ENCODE assay signal across 8 cellular contexts in the genomic region with DNA sequence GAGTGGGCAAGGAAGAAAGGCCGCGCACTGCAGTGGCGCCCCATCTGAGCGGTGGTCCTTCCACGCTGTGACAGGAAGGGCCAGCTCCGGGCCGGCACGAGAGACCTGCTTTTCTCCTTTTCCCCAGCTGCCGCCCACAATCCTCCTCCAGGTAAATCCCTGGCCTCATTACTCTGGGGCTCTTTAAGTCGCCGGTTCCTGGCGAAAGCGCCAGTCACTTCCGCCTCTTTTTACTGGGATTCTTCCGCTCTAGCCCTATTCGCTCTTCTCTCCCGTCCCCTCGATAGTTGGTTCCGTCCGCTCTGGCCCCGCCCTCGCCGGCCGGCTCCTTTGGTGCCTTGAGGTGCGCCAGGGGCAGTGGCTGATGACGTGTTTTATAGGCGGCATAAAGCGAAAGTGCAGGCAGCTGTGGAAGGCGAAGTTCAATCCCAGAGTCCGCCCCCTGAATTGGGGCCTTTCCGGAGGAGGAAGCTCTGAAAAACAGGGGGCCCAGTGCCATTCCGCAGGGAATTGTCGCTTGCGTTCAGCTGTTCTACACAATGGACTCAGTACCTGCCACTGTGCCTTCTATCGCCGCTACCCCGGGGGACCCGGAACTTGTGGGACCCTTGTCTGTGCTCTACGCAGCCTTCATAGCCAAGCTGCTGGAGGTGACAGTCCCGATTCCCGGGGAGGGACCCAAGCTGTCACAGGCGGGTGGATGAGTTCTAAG. TPM values are rescaled to one million over a fixed set of nuclear protein-coding genes. Genes with fewer than 3 reads are reported as not detected.
A peak's percentile ranks its signal among the peaks of the same experiment; 100 is the strongest.
DNase-seq lines count a peak whose midpoint lies in the region; ATAC-seq and TF ChIP-seq lines count a peak whose summit lies in the region.

No MANE protein-coding gene starts in this region.

- TF ChIP-seq CTCF in GM20000 (IDR thresholded peaks at IDR 0.05; ENCODE audit: extremely low read depth, missing control alignments), result no peak
- TF ChIP-seq CTCF in lower lobe of right lung (IDR thresholded peaks at IDR 0.05), result no peak

- H3K4me1 ChIP-seq in lower lobe of right lung, result peaks cover 16% of the 10 kb centered on the region

- H3K36me3 ChIP-seq in lower lobe of right lung, result peaks cover 36% of the 10 kb centered on the region

- H3K27ac ChIP-seq in lower lobe of right lung, result peak overlapping the region; percentile 99

- H3K9me3 ChIP-seq in lower lobe of right lung, result no peaks in the 10 kb centered on the region

- peak; percentile 99 for DNase-seq in COLO668 (lab: John Stamatoyannopoulos, UW; ENCODE audit: unreplicated experiment)
- peak; percentile 89 for DNase-seq in GM20000 (ENCODE audit: low spot score)
- DNase-seq in HS-5 (ENCODE audit: low read depth), result peak; percentile 93
- peak; percentile 84 for DNase-seq in NK-92 (lab: John Stamatoyannopoulos, UW; ENCODE audit: unreplicated experiment)
- peak; percentile 98 for DNase-seq in activated CD8-positive, alpha-beta memory T cell treated with anti-CD3 and anti-CD28 coated beads for 24 hours
- DNase-seq in effector CD4-positive, alpha-beta T cell, result peak; percentile 95
- peak; percentile 98 for DNase-seq in lower lobe of right lung
- peak; percentile 89 to 95 (median 92) for DNase-seq in stimulated activated CD4-positive, alpha-beta T cell treated with anti-CD3 and anti-CD28 coated beads, TNF-alpha, amount 100 ng/mL, for 1 hour (ENCODE audit: low read depth in 3 of 3, low spot score in 1 of 3)

- H3K4me3 ChIP-seq in lower lobe of right lung, result peak overlapping the region; percentile 86

- intact Hi-C loops in lower lobe of right lung (cut with DNase I), result no loop called here

- ATAC-seq in lower lobe of right lung, result peak; percentile 100

- no peaks in the 10 kb centered on the region for H3K27me3 ChIP-seq in lower lobe of right lung (ENCODE audit: low read depth)

RNA-seq across cellular contexts. Expression of a gene that starts 26.2 kb away (rescaled TPM):
- 66.0 TPM for total RNA-seq in lower lobe of right lung

RNA-seq across cellular contexts. Expression of a gene that starts 54.4 kb away (rescaled TPM):
- 9.7 TPM for total RNA-seq in lower lobe of right lung

Comparison
In these comparisons a context has a peak if more than half of its experiments do, and no peak if none do; other contexts are left out.
1. Peak in every context shown above with its lines: DNase-seq, ATAC-seq, H3K4me3 ChIP-seq and H3K27ac ChIP-seq.